ENCODE assay signal across 8 cellular contexts in genomic region chr11:68038718-68039525, GRCh38. TPM values are rescaled to one million over a fixed set of nuclear protein-coding genes. Genes with fewer than 3 reads are reported as not detected.
DNase-seq lines count a peak whose midpoint lies in the region; FAIRE-seq and TF ChIP-seq lines count a peak whose summit lies in the region.

Gene TCIRG1 (plus strand): TSS chr11:68039025. CDS start chr11:68041272, 2,247 bp downstream.

- peaks cover 17% of the 10 kb centered on the region; the same call in 1 of the 2 replicates for H3K4me1 ChIP-seq in HUES48 (ENCODE audit: control insufficient read depth, insufficient read depth, low read length)
- peaks cover 7% of the 10 kb centered on the region for H3K4me1 ChIP-seq in iPS-15b (ENCODE audit: control insufficient read depth, insufficient read depth, low read length)
- peaks cover 37 to 52% (median 41%) of the 10 kb centered on the region in 3 donors for H3K4me1 ChIP-seq in skeletal muscle tissue (ENCODE audit: control insufficient read depth in 3 of 3, insufficient read depth in 3 of 3, low read length in 3 of 3)

- H3K9ac ChIP-seq in HUES48 (ENCODE audit: low read depth, low read length) (peak within 1 kb of the TSS; percentile 58), iPS-15b (ENCODE audit: low read depth, low read length) (peak within 1 kb of the TSS; percentile 65), skeletal muscle tissue (ENCODE audit: low read depth in 1 of 3, low read length in 3 of 3) (peak within 1 kb of the TSS; percentile 69 to 89 (median 87))

- peak; percentile 95 for FAIRE-seq in GM12892 (lab: Jason Lieb, UNC)

- no peaks in the 10 kb centered on the region for H3K9me3 ChIP-seq in HUES48 (ENCODE audit: control insufficient read depth, insufficient read depth, low read length)
- H3K9me3 ChIP-seq in iPS-15b (ENCODE audit: control insufficient read depth, insufficient read depth, low read length): no peaks in the 10 kb centered on the region
- no peaks in the 10 kb centered on the region for H3K9me3 ChIP-seq in skeletal muscle tissue (ENCODE audit: control insufficient read depth in 3 of 3, low read length in 3 of 3)

- H3K27ac ChIP-seq in HUES48 (ENCODE audit: low read depth, low read length) (peak within 1 kb of the TSS; percentile 74), skeletal muscle tissue (ENCODE audit: low read depth, low read length) (peak within 1 kb of the TSS; percentile 79)

- H3K36me3 Mint-ChIP-seq in MCF 10A (ENCODE audit: insufficient read depth, unreplicated experiment): peaks cover 5% of the 10 kb centered on the region

- H3K4me1 Mint-ChIP-seq in MCF 10A (ENCODE audit: insufficient read depth, unreplicated experiment): no peaks in the 10 kb centered on the region

- no TSS peak for BruUV-seq in MCF 10A (replicated peaks; lab: Mats Ljungman, UMichigan)

- no peaks in the 10 kb centered on the region for H3K9me3 Mint-ChIP-seq in MCF 10A (ENCODE audit: unreplicated experiment)

- intact Hi-C loops in MCF 10A (cut with micrococcal nuclease): no loop called here

- H3K27me3 ChIP-seq in HUES48 (ENCODE audit: control insufficient read depth, insufficient read depth, low read length) (no peaks in the 10 kb centered on the region), iPS-15b (ENCODE audit: control insufficient read depth, insufficient read depth, low read length) (no peaks in the 10 kb centered on the region), skeletal muscle tissue (ENCODE audit: control insufficient read depth in 3 of 3, insufficient read depth in 3 of 3, low read length in 3 of 3) (no peaks in the 10 kb centered on the region)

- H3K4me3 ChIP-seq in HUES48 (ENCODE audit: low read depth, low read length): peak within 1 kb of the TSS; percentile 60
- peak within 1 kb of the TSS; percentile 50 for H3K4me3 ChIP-seq in iPS-15b (ENCODE audit: low read depth, low read length)
- peak within 1 kb of the TSS; percentile 73 to 78 (median 74) for H3K4me3 ChIP-seq in skeletal muscle tissue (ENCODE audit: low read length in 3 of 3)

- H3K27ac Mint-ChIP-seq in MCF 10A (ENCODE audit: low read depth, unreplicated experiment): no peak within 1 kb of the TSS

- H3K27me3 Mint-ChIP-seq in MCF 10A (ENCODE audit: insufficient read depth, unreplicated experiment): no peaks in the 10 kb centered on the region

- TF ChIP-seq POLR2A in GM12892 (IDR thresholded peaks at IDR 0.05; ENCODE audit: low read depth, low read length): peak; percentile 81; the same call in 1 of the 2 replicates

- TF ChIP-seq CTCF in MCF 10A (IDR thresholded peaks at IDR 0.05; ENCODE audit: unreplicated experiment): no peak

- peak within 1 kb of the TSS; percentile 60 for H3K4me3 Mint-ChIP-seq in MCF 10A (ENCODE audit: unreplicated experiment)

- peaks cover 10% of the 10 kb centered on the region for H3K36me3 ChIP-seq in HUES48 (ENCODE audit: control insufficient read depth, insufficient read depth, low read length)
- peaks cover 9% of the 10 kb centered on the region for H3K36me3 ChIP-seq in iPS-15b (ENCODE audit: control insufficient read depth, insufficient read depth, low read length)
- peaks cover 5 to 14% (median 13%) of the 10 kb centered on the region in 3 donors for H3K36me3 ChIP-seq in skeletal muscle tissue (ENCODE audit: control insufficient read depth in 3 of 3, insufficient read depth in 3 of 3, low read length in 3 of 3)

- CTCF ChIA-PET in MCF 10A (lab: Yijun Ruan, JAX): interaction anchor here (0.7 to 1.0 kb wide), 2 partner anchors 17 to 1257 kb away, joined by 3 read pairs; no protein-coding TSS in a partner anchor

- POLR2A ChIA-PET in MCF 10A (lab: Yijun Ruan, JAX): interaction anchor here (1.0 to 1.9 kb wide), 5 partner anchors 7 to 173 kb away, joined by 3 to 6 read pairs (median 4); no protein-coding TSS in a partner anchor

- DNase-seq in GM12892 (ENCODE audit: insufficient read length) (peak; percentile 97), T1000 (lab: John Stamatoyannopoulos, UW) (peak; percentile 53), MCF 10A (ENCODE audit: unreplicated experiment) (peak; percentile 75), NCI-H510A (lab: John Stamatoyannopoulos, UW) (no peak), DMS79 treated with DMSO at 0.1 percent for 48 hours (lab: John Stamatoyannopoulos, UW) (no peak)

RNA-seq across cellular contexts. Expression of gene TCIRG1, which starts in this region (rescaled TPM):
- 32.9 TPM for polyA plus RNA-seq in GM12892 (2012; ENCODE audit: missing spikeins)
- total RNA-seq in MCF 10A (2022) (10.7 and 12.3 TPM in 2 replicates), skeletal muscle tissue (18.3 TPM)

Comparison
In these comparisons a context has a peak if more than half of its experiments do, and no peak if none do; other contexts are left out.
1. DNase-seq: peak in GM12892 (single experiment), T1000 (single experiment) and MCF 10A (single experiment); none in NCI-H510A (single experiment) and DMS79 treated with DMSO at 0.1 percent for 48 hours (single experiment).
2. Peak in every context shown above with its lines, with median percentiles within 50 percentile points of each other: H3K4me3 ChIP-seq and H3K9ac ChIP-seq.